5 cellular contexts compared by ENCODE assay signal in the genomic region with DNA sequence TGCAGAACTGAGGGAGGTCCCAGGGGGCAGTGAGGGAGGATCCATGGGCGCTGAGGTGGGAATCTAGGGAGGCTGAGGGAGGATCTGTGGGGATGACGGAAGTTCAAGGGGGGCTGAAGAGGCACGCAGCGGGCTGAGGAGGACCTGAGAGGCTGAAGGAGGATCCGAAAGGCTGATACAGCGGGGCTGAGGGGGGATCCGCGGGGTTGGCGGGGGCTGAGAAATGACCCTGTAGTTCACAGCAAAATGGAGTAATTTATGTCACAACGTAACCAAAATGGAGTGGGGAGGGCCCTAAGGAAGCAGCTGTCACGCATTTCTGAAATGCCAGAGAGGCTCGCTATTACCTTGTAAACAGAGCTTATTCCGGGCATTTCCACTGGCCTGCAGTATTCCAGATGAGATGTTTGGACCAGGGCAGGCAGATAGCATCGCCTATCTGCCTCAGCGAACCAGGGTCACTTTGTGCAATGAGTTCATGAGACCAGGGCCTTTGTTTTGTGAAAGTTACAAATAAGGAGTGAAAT. TPM values are rescaled to one million over a fixed set of nuclear protein-coding genes. Genes with fewer than 3 reads are reported as not detected.
DNase-seq lines count a peak whose midpoint lies in the region; ATAC-seq and TF ChIP-seq lines count a peak whose summit lies in the region.

No MANE protein-coding gene starts in this region.

- DNase-seq in astrocyte of the cerebellum (ENCODE audit: low read depth) (no peak), myocyte (ENCODE audit: low read depth) (peak; percentile 69), putamen (ENCODE audit: low spot score) (no peak), NCI-H524 treated with DMSO at 0.1 percent for 48 hours (lab: John Stamatoyannopoulos, UW) (no peak)

- peak; percentile 2 for ATAC-seq in HG03064 (IDR thresholded peaks at IDR 0.05; ENCODE audit: low read depth, unreplicated experiment)

- in situ Hi-C loops in astrocyte of the cerebellum (cut with HindIII; ENCODE audit: low sequenced_read_pairs): loop anchor here (5.0 kb wide), 1 partner anchor 102 kb away; no protein-coding TSS in a partner anchor

- peak overlapping the region; percentile 84 for H3K4me3 ChIP-seq in astrocyte of the cerebellum (ENCODE audit: low read depth, low read length)

- TF ChIP-seq CTCF in astrocyte of the cerebellum (IDR thresholded peaks at IDR 0.05; ENCODE audit: low read depth, low read length, missing control alignments): no peak

RNA-seq across cellular contexts. Expression of gene MRPL55, which starts 0.9 kb away (rescaled TPM):
- 67.0 and 82.8 TPM in 2 replicates for total RNA-seq in myocyte
- 79.5 TPM for polyA plus RNA-seq in myocyte (2012)

RNA-seq across cellular contexts. Expression of gene C1orf35, which starts 6.9 kb away (rescaled TPM):
- 8.1 and 9.3 TPM in 2 replicates for total RNA-seq in myocyte
- 14.5 TPM for polyA plus RNA-seq in myocyte (2012)

RNA-seq across cellular contexts. Expression of gene ARF1, which starts 27.5 kb away (rescaled TPM):
- 224 and 259 TPM in 2 replicates for total RNA-seq in myocyte
- polyA plus RNA-seq in myocyte (2012): 608 TPM

RNA-seq across cellular contexts. Expression of gene GUK1, which starts 30.1 kb away (rescaled TPM):
- 200 and 214 TPM in 2 replicates for total RNA-seq in myocyte
- polyA plus RNA-seq in myocyte (2012): 336 TPM

RNA-seq across cellular contexts. Expression of gene GJC2, which starts 39.7 kb away (rescaled TPM):
- 0.26 and 0.80 TPM in 2 replicates for total RNA-seq in myocyte
- polyA plus RNA-seq in myocyte (2012): 1.1 TPM
